ENCODE assay signal across 1 cellular context in genomic region chr2:190319557-190320498, GRCh38.
TF ChIP-seq lines count a peak whose summit lies in the region.

HIBCH (minus strand) TSS chr2:190319826; CDS start chr2:190319750, 76 bp downstream.

TF ChIP-seq in HepG2, 621 proteins besides CTCF, POLR2A, EP300 and RAD21 (continued from another document and continues in another):
- TF ChIP-seq DZIP1 (CRISPR knock-in tag; IDR thresholded peaks at IDR 0.05) (no peak; the same call in 1 of the 2 replicates), SMARCE1 (IDR thresholded peaks at IDR 0.05; ENCODE audit: borderline replicate concordance) (no peak), SP1 (IDR thresholded peaks at IDR 0.05) (no peak), SP1 (CRISPR knock-in tag; IDR thresholded peaks at IDR 0.05) (peak; percentile 93), ZNF451 (CRISPR knock-in tag; IDR thresholded peaks at IDR 0.05) (no peak), NFATC3 (CRISPR knock-in tag; IDR thresholded peaks at IDR 0.05) (no peak), ZNF460 (CRISPR knock-in tag; IDR thresholded peaks at IDR 0.05; ENCODE audit: borderline replicate concordance) (no peak; the same call in 1 of the 2 replicates), CCAR2 (optimal IDR thresholded peaks at IDR 0.05; ENCODE audit: low read depth, low read length) (no peak), ZNF572 (CRISPR knock-in tag; IDR thresholded peaks at IDR 0.05) (no peak), SIN3A (IDR thresholded peaks at IDR 0.05; ENCODE audit: borderline replicate concordance, low read depth, low read length) (peak; percentile 92), DR1 (CRISPR knock-in tag; IDR thresholded peaks at IDR 0.05) (peak; percentile 88; the same call in 1 of the 2 replicates), RFXAP (CRISPR knock-in tag; IDR thresholded peaks at IDR 0.05; ENCODE audit: borderline replicate concordance) (no peak; the same call in 1 of the 2 replicates), SSRP1 (CRISPR knock-in tag; IDR thresholded peaks at IDR 0.05) (no peak), PHB2 (IDR thresholded peaks at IDR 0.05; ENCODE audit: partially characterized antibody) (no peak), ZNF580 (CRISPR knock-in tag; IDR thresholded peaks at IDR 0.05; ENCODE audit: borderline replicate concordance, low read depth) (peak; percentile 93), ZNF850 (CRISPR knock-in tag; conservative IDR thresholded peaks at IDR 0.05) (no peak), LRRFIP1 (CRISPR knock-in tag; conservative IDR thresholded peaks at IDR 0.05) (no peak), ZNF513 (CRISPR knock-in tag; conservative IDR thresholded peaks at IDR 0.05) (no peak), SRSF4 (IDR thresholded peaks at IDR 0.05; ENCODE audit: low read depth, low read length, poor library complexity, severe bottlenecking) (no peak), TBX2 (CRISPR knock-in tag; IDR thresholded peaks at IDR 0.05; ENCODE audit: borderline replicate concordance) (peak; percentile 96), NR0B2 (CRISPR knock-in tag; IDR thresholded peaks at IDR 0.05) (peak; percentile 92; the same call in 1 of the 2 replicates), ELK4 (CRISPR knock-in tag; IDR thresholded peaks at IDR 0.05; ENCODE audit: borderline replicate concordance) (no peak), PBX3 (CRISPR knock-in tag; IDR thresholded peaks at IDR 0.05; ENCODE audit: borderline replicate concordance) (no peak), ZNF558 (CRISPR knock-in tag; IDR thresholded peaks at IDR 0.05; ENCODE audit: borderline replicate concordance) (no peak; the same call in 1 of the 2 replicates), ZNF354B (CRISPR knock-in tag; IDR thresholded peaks at IDR 0.05) (no peak), HDAC2 (CRISPR knock-in tag; IDR thresholded peaks at IDR 0.05) (peak; percentile 94), KLF15 (CRISPR knock-in tag; IDR thresholded peaks at IDR 0.05; ENCODE audit: borderline replicate concordance) (no peak; the same call in 1 of the 2 replicates), ZNF674 (CRISPR knock-in tag; IDR thresholded peaks at IDR 0.05; ENCODE audit: low read depth) (no peak), ZNF124 (CRISPR knock-in tag; IDR thresholded peaks at IDR 0.05) (peak; percentile 94; the same call in 1 of the 2 replicates), ZNF598 (CRISPR knock-in tag; IDR thresholded peaks at IDR 0.05; ENCODE audit: borderline replicate concordance) (peak; percentile 92), ZNF121 (CRISPR knock-in tag; IDR thresholded peaks at IDR 0.05) (peak; percentile 37; the same call in 1 of the 2 replicates), MAFG (CRISPR knock-in tag; IDR thresholded peaks at IDR 0.05) (no peak), NCOA1 (CRISPR knock-in tag; IDR thresholded peaks at IDR 0.05) (no peak), FOSL1 (CRISPR knock-in tag; IDR thresholded peaks at IDR 0.05; ENCODE audit: borderline replicate concordance) (no peak), MXI1 (IDR thresholded peaks at IDR 0.05; ENCODE audit: borderline replicate concordance, low read depth, low read length) (peak; percentile 82; the same call in 1 of the 3 replicates), ISL2 (CRISPR knock-in tag; IDR thresholded peaks at IDR 0.05) (peak; percentile 83), ZNF546 (CRISPR knock-in tag; conservative IDR thresholded peaks at IDR 0.05) (peak; percentile 94; the same call in 1 of the 2 replicates), ARHGAP35 (CRISPR knock-in tag; IDR thresholded peaks at IDR 0.05; ENCODE audit: borderline replicate concordance) (peak; percentile 85; the same call in 1 of the 2 replicates), HOXA7 (CRISPR knock-in tag; IDR thresholded peaks at IDR 0.05) (no peak), BRCA1 (CRISPR knock-in tag; IDR thresholded peaks at IDR 0.05) (peak; percentile 51; the same call in 1 of the 2 replicates), GATAD1 (CRISPR knock-in tag; IDR thresholded peaks at IDR 0.05) (peak; percentile 93), RELA (CRISPR knock-in tag; IDR thresholded peaks at IDR 0.05) (peak; percentile 91)
- TF ChIP-seq, protein P1, sequence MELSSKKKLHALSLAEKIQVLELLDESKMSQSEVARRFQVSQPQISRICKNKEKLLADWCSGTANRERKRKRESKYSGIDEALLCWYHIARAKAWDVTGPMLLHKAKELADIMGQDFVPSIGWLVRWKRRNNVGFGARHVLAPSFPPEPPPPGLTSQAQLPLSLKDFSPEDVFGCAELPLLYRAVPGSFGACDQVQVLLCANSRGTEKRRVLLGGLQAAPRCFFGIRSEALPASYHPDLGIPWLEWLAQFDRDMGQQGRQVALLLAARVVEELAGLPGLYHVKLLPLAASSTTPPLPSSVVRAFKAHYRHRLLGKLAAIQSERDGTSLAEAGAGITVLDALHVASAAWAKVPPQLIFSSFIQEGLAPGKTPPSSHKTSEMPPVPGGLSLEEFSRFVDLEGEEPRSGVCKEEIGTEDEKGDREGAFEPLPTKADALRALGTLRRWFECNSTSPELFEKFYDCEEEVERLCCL (CRISPR knock-in tag; IDR thresholded peaks at IDR 0.05; ENCODE audit: borderline replicate concordance), result no peak
- TF ChIP-seq, protein P2, sequence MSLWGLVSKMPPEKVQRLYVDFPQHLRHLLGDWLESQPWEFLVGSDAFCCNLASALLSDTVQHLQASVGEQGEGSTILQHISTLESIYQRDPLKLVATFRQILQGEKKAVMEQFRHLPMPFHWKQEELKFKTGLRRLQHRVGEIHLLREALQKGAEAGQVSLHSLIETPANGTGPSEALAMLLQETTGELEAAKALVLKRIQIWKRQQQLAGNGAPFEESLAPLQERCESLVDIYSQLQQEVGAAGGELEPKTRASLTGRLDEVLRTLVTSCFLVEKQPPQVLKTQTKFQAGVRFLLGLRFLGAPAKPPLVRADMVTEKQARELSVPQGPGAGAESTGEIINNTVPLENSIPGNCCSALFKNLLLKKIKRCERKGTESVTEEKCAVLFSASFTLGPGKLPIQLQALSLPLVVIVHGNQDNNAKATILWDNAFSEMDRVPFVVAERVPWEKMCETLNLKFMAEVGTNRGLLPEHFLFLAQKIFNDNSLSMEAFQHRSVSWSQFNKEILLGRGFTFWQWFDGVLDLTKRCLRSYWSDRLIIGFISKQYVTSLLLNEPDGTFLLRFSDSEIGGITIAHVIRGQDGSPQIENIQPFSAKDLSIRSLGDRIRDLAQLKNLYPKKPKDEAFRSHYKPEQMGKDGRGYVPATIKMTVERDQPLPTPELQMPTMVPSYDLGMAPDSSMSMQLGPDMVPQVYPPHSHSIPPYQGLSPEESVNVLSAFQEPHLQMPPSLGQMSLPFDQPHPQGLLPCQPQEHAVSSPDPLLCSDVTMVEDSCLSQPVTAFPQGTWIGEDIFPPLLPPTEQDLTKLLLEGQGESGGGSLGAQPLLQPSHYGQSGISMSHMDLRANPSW (CRISPR knock-in tag; IDR thresholded peaks at IDR 0.05; ENCODE audit: borderline replicate concordance), result peak; percentile 85; the same call in 1 of the 2 replicates
- TF ChIP-seq, protein P3, sequence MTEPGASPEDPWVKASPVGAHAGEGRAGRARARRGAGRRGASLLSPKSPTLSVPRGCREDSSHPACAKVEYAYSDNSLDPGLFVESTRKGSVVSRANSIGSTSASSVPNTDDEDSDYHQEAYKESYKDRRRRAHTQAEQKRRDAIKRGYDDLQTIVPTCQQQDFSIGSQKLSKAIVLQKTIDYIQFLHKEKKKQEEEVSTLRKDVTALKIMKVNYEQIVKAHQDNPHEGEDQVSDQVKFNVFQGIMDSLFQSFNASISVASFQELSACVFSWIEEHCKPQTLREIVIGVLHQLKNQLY (CRISPR knock-in tag; IDR thresholded peaks at IDR 0.05), result peak; percentile 74
- TF ChIP-seq, protein P4, sequence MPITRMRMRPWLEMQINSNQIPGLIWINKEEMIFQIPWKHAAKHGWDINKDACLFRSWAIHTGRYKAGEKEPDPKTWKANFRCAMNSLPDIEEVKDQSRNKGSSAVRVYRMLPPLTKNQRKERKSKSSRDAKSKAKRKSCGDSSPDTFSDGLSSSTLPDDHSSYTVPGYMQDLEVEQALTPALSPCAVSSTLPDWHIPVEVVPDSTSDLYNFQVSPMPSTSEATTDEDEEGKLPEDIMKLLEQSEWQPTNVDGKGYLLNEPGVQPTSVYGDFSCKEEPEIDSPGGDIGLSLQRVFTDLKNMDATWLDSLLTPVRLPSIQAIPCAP (CRISPR knock-in tag; IDR thresholded peaks at IDR 0.05; ENCODE audit: low read depth), result 0 out of 2 replicates have a peak, but pooled peaks have one; percentile 34
- TF ChIP-seq, protein P5, sequence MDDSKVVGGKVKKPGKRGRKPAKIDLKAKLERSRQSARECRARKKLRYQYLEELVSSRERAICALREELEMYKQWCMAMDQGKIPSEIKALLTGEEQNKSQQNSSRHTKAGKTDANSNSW (CRISPR knock-in tag; IDR thresholded peaks at IDR 0.05; ENCODE audit: borderline replicate concordance), result no peak
- TF ChIP-seq, protein P6, sequence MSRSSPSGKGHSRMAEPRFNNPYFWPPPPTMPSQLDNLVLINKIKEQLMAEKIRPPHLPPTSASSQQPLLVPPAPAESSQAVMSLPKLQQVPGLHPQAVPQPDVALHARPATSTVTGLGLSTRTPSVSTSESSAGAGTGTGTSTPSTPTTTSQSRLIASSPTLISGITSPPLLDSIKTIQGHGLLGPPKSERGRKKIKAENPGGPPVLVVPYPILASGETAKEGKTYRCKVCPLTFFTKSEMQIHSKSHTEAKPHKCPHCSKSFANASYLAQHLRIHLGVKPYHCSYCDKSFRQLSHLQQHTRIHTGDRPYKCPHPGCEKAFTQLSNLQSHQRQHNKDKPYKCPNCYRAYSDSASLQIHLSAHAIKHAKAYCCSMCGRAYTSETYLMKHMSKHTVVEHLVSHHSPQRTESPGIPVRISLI (CRISPR knock-in tag; IDR thresholded peaks at IDR 0.05; ENCODE audit: borderline replicate concordance), result peak; percentile 65; the same call in 1 of the 2 replicates
